26 cellular contexts compared by ENCODE assay signal in the genomic region with DNA sequence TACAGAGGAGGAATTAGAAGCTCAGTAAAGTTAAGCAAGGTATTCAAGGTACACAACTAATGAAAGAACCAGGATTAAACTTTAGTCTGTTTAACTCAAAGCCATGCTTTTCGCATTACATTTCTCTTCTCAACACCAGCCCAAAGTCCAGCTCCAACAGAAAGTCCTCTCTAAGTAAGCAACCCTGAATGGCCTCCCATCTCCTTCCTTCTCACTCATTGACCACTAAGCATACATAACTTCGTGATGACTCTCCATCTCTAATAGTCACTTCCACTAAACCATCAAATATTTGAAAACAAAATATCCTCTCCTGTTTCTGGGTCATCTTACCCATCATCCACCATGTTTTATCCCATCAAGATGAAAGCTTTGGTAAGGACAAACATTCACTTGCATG.
"Had no signal": no experiment of that assay in that cellular context is flagged by ENCODE, and none has a peak within 500 bp of the region (broad histone marks: within the 10 kb centered on the region; RNA-seq: fewer than 3 reads in every experiment).

No MANE protein-coding gene starts in this region.

- DNase-seq: activated B cell treated with CpG ODN at 0.5 μM for 24 hours; activated CD4-positive, alpha-beta T cell treated with anti-CD3 and anti-CD28 coated beads for 1 hour; activated CD4-positive, alpha-beta T cell treated with anti-CD3 and anti-CD28 coated beads, Interleukin-2, amount 10 ng/mL, durations not matched to agents 24 days and 14 days; activated CD4-positive, alpha-beta T cell treated with anti-CD3 and anti-CD28 coated beads, Interleukin-2, amount 50 U/mL, for 48 hours; activated CD8-positive, alpha-beta memory T cell treated with anti-CD3 and anti-CD28 coated beads for 24 hours; activated gamma-delta T cell; activated naive CD4-positive, alpha-beta T cell treated with anti-CD3 and anti-CD28 coated beads for 36 hours; activated T-cell treated with anti-CD3 and anti-CD28 coated beads, Interleukin-2, amount 50 U/mL, for 4 hours; amygdala; central memory CD4-positive, alpha-beta T cell; MG63; MV-4-11; NCI-H1092 treated with DMSO at 0.1 percent for 48 hours; NCI-H1417 treated with DMSO at 0.1 percent for 48 hours; NCI-H1694; NCI-H2029; NCI-H2107; NCI-H345; NCI-H510A; NCI-H526 treated with DMSO at 0.1 percent for 48 hours; NCI-H82; SIG-M5; T-helper 17 cell; T-helper 9 cell had no signal

- H3K27ac Mint-ChIP-seq: activated B cell treated with CpG ODN at 0.5 μM for 24 hours; activated CD4-positive, alpha-beta T cell treated with anti-CD3 and anti-CD28 coated beads, Interleukin-2, amount 10 ng/mL, durations not matched to agents 24 days and 14 days; activated naive CD4-positive, alpha-beta T cell treated with anti-CD3 and anti-CD28 coated beads for 36 hours; activated naive CD8-positive, alpha-beta T cell; activated T-helper 17 cell treated with anti-CD3 and anti-CD28 coated beads, Interleukin-2, amount 50 U/mL, for 72 hours; T-helper 17 cell had no signal

- H3K9me3 Mint-ChIP-seq: activated B cell treated with CpG ODN at 0.5 μM for 24 hours; activated CD4-positive, alpha-beta T cell treated with anti-CD3 and anti-CD28 coated beads, Interleukin-2, amount 10 ng/mL, durations not matched to agents 24 days and 14 days had no signal

- H3K27me3 Mint-ChIP-seq: activated CD4-positive, alpha-beta T cell treated with anti-CD3 and anti-CD28 coated beads, Interleukin-2, amount 10 ng/mL, durations not matched to agents 24 days and 14 days; activated naive CD8-positive, alpha-beta T cell; activated T-helper 17 cell treated with anti-CD3 and anti-CD28 coated beads, Interleukin-2, amount 50 U/mL, for 72 hours; T-helper 17 cell had no signal

- H3K36me3 Mint-ChIP-seq: activated naive CD8-positive, alpha-beta T cell had no signal

- ATAC-seq: activated T-cell treated with anti-CD3 and anti-CD28 coated beads, Interleukin-2, amount 50 U/mL, for 4 hours; activated T-helper 17 cell treated with anti-CD3 and anti-CD28 coated beads, Interleukin-2, amount 50 U/mL, for 72 hours; T-helper 17 cell had no signal

- H3K4me3 Mint-ChIP-seq: activated B cell treated with CpG ODN at 0.5 μM for 24 hours; activated CD4-positive, alpha-beta T cell treated with anti-CD3 and anti-CD28 coated beads, Interleukin-2, amount 10 ng/mL, durations not matched to agents 24 days and 14 days; activated naive CD4-positive, alpha-beta T cell treated with anti-CD3 and anti-CD28 coated beads for 36 hours; activated naive CD8-positive, alpha-beta T cell; activated T-cell treated with anti-CD3 and anti-CD28 coated beads, Interleukin-2, amount 50 U/mL, for 4 hours; activated T-helper 17 cell treated with anti-CD3 and anti-CD28 coated beads, Interleukin-2, amount 50 U/mL, for 72 hours; T-helper 17 cell had no signal

- H3K4me1 Mint-ChIP-seq: activated B cell treated with CpG ODN at 0.5 μM for 24 hours; activated CD4-positive, alpha-beta T cell treated with anti-CD3 and anti-CD28 coated beads, Interleukin-2, amount 10 ng/mL, durations not matched to agents 24 days and 14 days; activated T-helper 17 cell treated with anti-CD3 and anti-CD28 coated beads, Interleukin-2, amount 50 U/mL, for 72 hours; T-helper 17 cell had no signal
